Comparison of ENCODE assay signal across 12 cellular contexts in genomic region chr11:118321386-118322082, GRCh38. TPM values are rescaled to one million over a fixed set of nuclear protein-coding genes. Genes with fewer than 3 reads are reported as not detected.
DNase-seq lines count a peak whose midpoint lies in the region; ATAC-seq and TF ChIP-seq lines count a peak whose summit lies in the region.
"Had no signal": no experiment of that assay in that cellular context is flagged by ENCODE, and none has a peak within 500 bp of the region (broad histone marks: within the 10 kb centered on the region; RNA-seq: fewer than 3 reads in every experiment).

No MANE protein-coding gene starts in this region.

- intact Hi-C loops in esophagus muscularis mucosa (cut with DNase I) = no loop called here

- H3K9me3 ChIP-seq in esophagus muscularis mucosa = no peaks in the 10 kb centered on the region
- H3K9me3 ChIP-seq: A549 had no signal

- no peak overlapping the region for H3K27ac ChIP-seq in esophagus muscularis mucosa (replicated peaks in 1 of 4)
- H3K27ac ChIP-seq: A549 had no signal

- H3K4me3 ChIP-seq in esophagus muscularis mucosa = no peak overlapping the region
- H3K4me3 ChIP-seq: A549 had no signal

- peaks cover 0 to 14% (median 0%) of the 10 kb centered on the region in 4 donors for H3K27me3 ChIP-seq in esophagus muscularis mucosa

- WGBS in esophagus muscularis mucosa = 76% methylated on average over 5 of the region's 5 CpGs

- no peak for TF ChIP-seq CTCF in progenitor cell of endocrine pancreas (IDR thresholded peaks at IDR 0.05; ENCODE audit: unreplicated experiment)
- TF ChIP-seq CTCF in esophagus muscularis mucosa (IDR thresholded peaks at IDR 0.05) = no peak

- H3K27me3 Mint-ChIP-seq in activated T-helper 17 cell treated with anti-CD3 and anti-CD28 coated beads, Interleukin-2, amount 50 U/mL, for 72 hours = no peaks in the 10 kb centered on the region
- H3K27me3 Mint-ChIP-seq in progenitor cell of endocrine pancreas = peaks cover 11% of the 10 kb centered on the region

- no peak for TF ChIP-seq POLR2A in esophagus muscularis mucosa (IDR thresholded peaks at IDR 0.05; ENCODE audit: low read depth)

- peak overlapping the region; percentile 31 for H3K27ac Mint-ChIP-seq in activated T-helper 17 cell treated with anti-CD3 and anti-CD28 coated beads, Interleukin-2, amount 50 U/mL, for 72 hours
- H3K27ac Mint-ChIP-seq in progenitor cell of endocrine pancreas = peak overlapping the region; percentile 14

- TF ChIP-seq EP300 in esophagus muscularis mucosa (IDR thresholded peaks at IDR 0.05) = no peak

- H3K4me1 Mint-ChIP-seq in activated T-helper 17 cell treated with anti-CD3 and anti-CD28 coated beads, Interleukin-2, amount 50 U/mL, for 72 hours = peaks cover 32% of the 10 kb centered on the region
- peaks cover 12% of the 10 kb centered on the region for H3K4me1 Mint-ChIP-seq in progenitor cell of endocrine pancreas (ENCODE audit: low read depth)

- peaks cover 3 to 6% (median 5%) of the 10 kb centered on the region in 4 donors for H3K4me1 ChIP-seq in esophagus muscularis mucosa
- H3K4me1 ChIP-seq: A549 had no signal

- H3K36me3 ChIP-seq in esophagus muscularis mucosa = no peaks in the 10 kb centered on the region

- DNase-seq in SIG-M5 treated with dmso at 0.1 percent for 504 hours (lab: John Stamatoyannopoulos, UW; ENCODE audit: unreplicated experiment) (peak; percentile 62), SIG-M5 (lab: John Stamatoyannopoulos, UW) (no peak), M059J (ENCODE audit: low read depth) (peak; percentile 36), progenitor cell of endocrine pancreas (ENCODE audit: low spot score, unreplicated experiment) (no peak), esophagus muscularis mucosa (ENCODE audit: extremely low spot score) (no peak), HEK293T (ENCODE audit: extremely low spot score) (no peak)
- DNase-seq: activated CD8-positive, alpha-beta memory T cell treated with anti-CD3 and anti-CD28 coated beads, Interleukin-2, amount 50 U/mL, for 4 hours; NCI-H446 treated with DMSO at 0.1 percent for 48 hours had no signal

- no peaks in the 10 kb centered on the region for H3K9me3 Mint-ChIP-seq in activated T-helper 17 cell treated with anti-CD3 and anti-CD28 coated beads, Interleukin-2, amount 50 U/mL, for 72 hours
- H3K9me3 Mint-ChIP-seq in progenitor cell of endocrine pancreas (ENCODE audit: low read depth) = peaks cover 2% of the 10 kb centered on the region

- peaks cover 9% of the 10 kb centered on the region for H3K36me3 Mint-ChIP-seq in activated T-helper 17 cell treated with anti-CD3 and anti-CD28 coated beads, Interleukin-2, amount 50 U/mL, for 72 hours (ENCODE audit: low read depth)
- no peaks in the 10 kb centered on the region for H3K36me3 Mint-ChIP-seq in progenitor cell of endocrine pancreas (ENCODE audit: insufficient read depth)

- CTCF ChIA-PET in HEK293T (lab: Yijun Ruan, JAX) = no interaction called here

- no peak overlapping the region for H3K4me3 Mint-ChIP-seq in activated T-helper 17 cell treated with anti-CD3 and anti-CD28 coated beads, Interleukin-2, amount 50 U/mL, for 72 hours
- H3K4me3 Mint-ChIP-seq in progenitor cell of endocrine pancreas (ENCODE audit: low read depth) = no peak overlapping the region

- POLR2A ChIA-PET in HEK293T (lab: Yijun Ruan, JAX) = no interaction called here

- no peak for ATAC-seq in activated T-helper 17 cell treated with anti-CD3 and anti-CD28 coated beads, Interleukin-2, amount 50 U/mL, for 72 hours (replicated peaks)
- ATAC-seq in GM19351 (IDR thresholded peaks at IDR 0.05; ENCODE audit: unreplicated experiment) = no peak
- ATAC-seq: A549, SK-N-SH treated with all-trans-retinoic acid at 6 μM for 48 hours had no signal

TF ChIP-seq in HEK293T, 16 proteins besides CTCF, POLR2A, EP300 and RAD21:
- TF ChIP-seq TARDBP (IDR thresholded peaks at IDR 0.05) (no peak), CTBP1 (IDR thresholded peaks at IDR 0.05; ENCODE audit: borderline replicate concordance) (no peak), ZNF384 (IDR thresholded peaks at IDR 0.05) (no peak), FOXM1 (IDR thresholded peaks at IDR 0.05; ENCODE audit: borderline replicate concordance) (no peak), L3MBTL2 (conservative IDR thresholded peaks at IDR 0.05) (no peak), SUZ12 (IDR thresholded peaks at IDR 0.05) (no peak), FOXK2 (IDR thresholded peaks at IDR 0.05) (no peak), ARNT (IDR thresholded peaks at IDR 0.05) (no peak), LEF1 (IDR thresholded peaks at IDR 0.05; ENCODE audit: borderline replicate concordance) (no peak), ELF4 (IDR thresholded peaks at IDR 0.05) (no peak), FOXA1 (IDR thresholded peaks at IDR 0.05) (no peak), HDGF (IDR thresholded peaks at IDR 0.05; ENCODE audit: borderline replicate concordance) (no peak), NFRKB (IDR thresholded peaks at IDR 0.05) (no peak), BHLHE40 (IDR thresholded peaks at IDR 0.05; ENCODE audit: borderline replicate concordance) (no peak), PKNOX1 (IDR thresholded peaks at IDR 0.05) (no peak), SP1 (IDR thresholded peaks at IDR 0.05) (no peak)

RNA-seq across cellular contexts. Expression of gene CD3E, which starts 17.0 kb away (rescaled TPM):
- total RNA-seq in M059J (2014; rRNA removed; shearing (Covaris generic)) = not detected in 2 replicates
- 100 to 1,000 TPM; 338 to 500 TPM for total RNA-seq in activated T-helper 17 cell treated with anti-CD3 and anti-CD28 coated beads, Interleukin-2, amount 50 U/mL, for 72 hours
- total RNA-seq in progenitor cell of endocrine pancreas (not detected in 2 replicates), esophagus muscularis mucosa (1 to 10 TPM in 2 of 4 donors, under 1 TPM in 2; 0.42 to 2.8 (median 0.96) TPM)

RNA-seq across cellular contexts. Expression of gene CD3D, which starts 21.0 kb away (rescaled TPM):
- total RNA-seq in M059J (2014; rRNA removed; shearing (Covaris generic)) = not detected in 2 replicates
- total RNA-seq in activated T-helper 17 cell treated with anti-CD3 and anti-CD28 coated beads, Interleukin-2, amount 50 U/mL, for 72 hours = 100 to 1,000 TPM; 313 to 365 TPM
- not detected in 2 replicates for total RNA-seq in progenitor cell of endocrine pancreas
- total RNA-seq in esophagus muscularis mucosa = under 1 TPM in 1 of 4 donors, not detected in 3; 0.83 TPM

RNA-seq across cellular contexts. Expression of gene CD3G, which starts 22.6 kb away (rescaled TPM):
- not detected in 2 replicates for total RNA-seq in M059J (2014; rRNA removed; shearing (Covaris generic))
- total RNA-seq in activated T-helper 17 cell treated with anti-CD3 and anti-CD28 coated beads, Interleukin-2, amount 50 U/mL, for 72 hours = 100 to 1,000 TPM; 103 to 140 TPM
- total RNA-seq in progenitor cell of endocrine pancreas = not detected in 2 replicates
- under 1 TPM in 3 of 4 donors, not detected in 1; 0.13 to 0.33 (median 0.23) TPM for total RNA-seq in esophagus muscularis mucosa

RNA-seq across cellular contexts. Expression of gene UBE4A, which starts 37.9 kb away (rescaled TPM):
- 39.5 and 56.5 TPM in 2 replicates for total RNA-seq in M059J (2014; rRNA removed; shearing (Covaris generic))
- total RNA-seq in activated T-helper 17 cell treated with anti-CD3 and anti-CD28 coated beads, Interleukin-2, amount 50 U/mL, for 72 hours = 10 to 100 TPM; 40.9 to 48.3 TPM
- total RNA-seq in progenitor cell of endocrine pancreas = 49.2 and 49.8 TPM in 2 replicates
- 10 to 100 TPM; 32.0 to 40.8 (median 36.6) TPM for total RNA-seq in esophagus muscularis mucosa

RNA-seq across cellular contexts. Expression of gene MPZL2, which starts 57.4 kb away (rescaled TPM):
- 13.6 and 19.6 TPM in 2 replicates for total RNA-seq in M059J (2014; rRNA removed; shearing (Covaris generic))
- 10 to 100 TPM in 1 of 2 donors, 1 to 10 TPM in 1; 2.8 to 21.7 TPM for total RNA-seq in activated T-helper 17 cell treated with anti-CD3 and anti-CD28 coated beads, Interleukin-2, amount 50 U/mL, for 72 hours
- 22.4 and 22.9 TPM in 2 replicates for total RNA-seq in progenitor cell of endocrine pancreas
- 10 to 100 TPM in 3 of 4 donors, 1 to 10 TPM in 1; 6.6 to 31.6 (median 13.9) TPM for total RNA-seq in esophagus muscularis mucosa

Comparison
In these comparisons a context has a peak if more than half of its experiments do, and no peak if none do; other contexts are left out.
1. DNase-seq: peak in SIG-M5 treated with dmso at 0.1 percent for 504 hours (single experiment) and M059J (single experiment); none in SIG-M5 (single experiment), progenitor cell of endocrine pancreas (single experiment), esophagus muscularis mucosa (single experiment) and HEK293T (single experiment).
2. RNA of gene CD3E, which starts 17.0 kb away (total RNA-seq): 338 to 500 TPM in activated T-helper 17 cell treated with anti-CD3 and anti-CD28 coated beads, Interleukin-2, amount 50 U/mL, for 72 hours; 0.42 to 2.8 TPM in esophagus muscularis mucosa, not detected in progenitor cell of endocrine pancreas and not detected in M059J; every median in the first group is over 10 times any median in the second.
3. RNA of gene CD3D, which starts 21.0 kb away (total RNA-seq): 313 to 365 TPM in activated T-helper 17 cell treated with anti-CD3 and anti-CD28 coated beads, Interleukin-2, amount 50 U/mL, for 72 hours; 0.83 TPM in esophagus muscularis mucosa, not detected in M059J and not detected in progenitor cell of endocrine pancreas; every median in the first group is over 100 times any median in the second.
4. RNA of gene CD3G, which starts 22.6 kb away (total RNA-seq): 103 to 140 TPM in activated T-helper 17 cell treated with anti-CD3 and anti-CD28 coated beads, Interleukin-2, amount 50 U/mL, for 72 hours; 0.13 to 0.33 TPM in esophagus muscularis mucosa, not detected in progenitor cell of endocrine pancreas and not detected in M059J; every median in the first group is over 10 times any median in the second.